Comparison of ENCODE assay signal across 8 cellular contexts in genomic region chr11:36449566-36450390, GRCh38.
DNase-seq lines count a peak whose midpoint lies in the region; ATAC-seq and TF ChIP-seq lines count a peak whose summit lies in the region.

No MANE protein-coding gene starts in this region.

- TF ChIP-seq POLR2A in NB4 (IDR thresholded peaks at IDR 0.05; ENCODE audit: extremely low read depth, insufficient read length) (no peak), testis (IDR thresholded peaks at IDR 0.05) (no peak)

- peaks cover 27% of the 10 kb centered on the region for H3K4me1 ChIP-seq in testis

- TF ChIP-seq CTCF in AG04450 (IDR thresholded peaks at IDR 0.05; ENCODE audit: low read depth, low read length) (no peak), NB4 (IDR thresholded peaks at IDR 0.05; ENCODE audit: low read depth, low read length) (no peak), fibroblast of villous mesenchyme (IDR thresholded peaks at IDR 0.05; ENCODE audit: insufficient read depth, low read depth, low read length) (no peak), testis (IDR thresholded peaks at IDR 0.05) (no peak)

- H3K36me3 ChIP-seq in testis (ENCODE audit: low read depth, missing control alignments) = no peaks in the 10 kb centered on the region

- CTCF ChIA-PET in AG04450 (lab: Charles Lee) = interaction anchor here (1.0 to 1.6 kb wide), 3 partner anchors 18 to 29 kb away, joined by 3 to 5 read pairs (median 3); no protein-coding TSS in a partner anchor

- WGBS in testis, 2 donors = 48 to 49% methylated on average over 6 of the region's 6 CpGs

- intact Hi-C loops in testis (cut with DNase I; ENCODE audit: low total_unique reads) = no loop called here

- H3K27me3 ChIP-seq in AG04450 (ENCODE audit: control insufficient read depth, insufficient read depth, low read length) (no peaks in the 10 kb centered on the region), testis (no peaks in the 10 kb centered on the region)

- H3K9me3 ChIP-seq in AG04450 (ENCODE audit: control insufficient read depth, insufficient read depth, low read length) (no peaks in the 10 kb centered on the region; the same call in 1 of the 2 replicates), testis (no peaks in the 10 kb centered on the region)

- peak overlapping the region; percentile 35; the same call in 1 of the 2 replicates for H3K4me3 ChIP-seq in AG04450 (ENCODE audit: low read depth, low read length)
- H3K4me3 ChIP-seq in NB4 (ENCODE audit: low read depth, low read length) = no peak overlapping the region
- no peak overlapping the region for H3K4me3 ChIP-seq in fibroblast of villous mesenchyme (ENCODE audit: low read depth, low read length)
- no peak overlapping the region for H3K4me3 ChIP-seq in testis

- POLR2A ChIA-PET in AG04450 (lab: Yijun Ruan, JAX) = interaction anchor here (0.9 kb wide), 1 partner anchor 18 kb away, joined by 3 read pairs; no protein-coding TSS in a partner anchor

- H3K27ac ChIP-seq in AG04450 (ENCODE audit: low read depth, low read length) (no peak overlapping the region), testis (no peak overlapping the region)

- DNase-seq in AG04450 (ENCODE audit: low read depth, low spot score) (no peak), GM19238 (ENCODE audit: insufficient read length, low spot score) (peak; percentile 28), NB4 (ENCODE audit: low read depth) (peak; percentile 12), fibroblast of villous mesenchyme (ENCODE audit: low read depth) (peak; percentile 33), NK-92 (lab: John Stamatoyannopoulos, UW; ENCODE audit: unreplicated experiment) (no peak), testis (no peak)
- DNase-seq in NK-92 treated with Interleukin-12 subunit alpha and Interleukin-12 subunit beta, amount 100 ng/mL, for 24 hours (lab: John Stamatoyannopoulos, UW) = no peak

- no peak for ATAC-seq in GM21526 (IDR thresholded peaks at IDR 0.05; ENCODE audit: low FRiP score, unreplicated experiment)

Comparison
In these comparisons a context has a peak if more than half of its experiments do, and no peak if none do; other contexts are left out.
1. DNase-seq: peak in GM19238 (single experiment), NB4 (single experiment) and fibroblast of villous mesenchyme (single experiment); none in AG04450 (single experiment), NK-92 (single experiment), NK-92 treated with Interleukin-12 subunit alpha and Interleukin-12 subunit beta, amount 100 ng/mL, for 24 hours (single experiment) and testis (single experiment).